ENCODE assay signal across 11 cellular contexts in genomic region chr10:71216363-71216695, GRCh38. TPM values are rescaled to one million over a fixed set of nuclear protein-coding genes. Genes with fewer than 3 reads are reported as not detected.
DNase-seq lines count a peak whose midpoint lies in the region; ATAC-seq, FAIRE-seq and TF ChIP-seq lines count a peak whose summit lies in the region.
"Had no signal": no experiment of that assay in that cellular context is flagged by ENCODE, and none has a peak within 500 bp of the region (broad histone marks: within the 10 kb centered on the region; RNA-seq: fewer than 3 reads in every experiment).

No MANE protein-coding gene starts in this region.

- intact Hi-C loops in left cardiac atrium (cut with DNase I): loop anchor here in 1 of 2 donors (10.0 kb wide), 1 partner anchor 152 kb away; no protein-coding TSS in a partner anchor
- intact Hi-C loops in dendritic cell treated with granulocyte-macrophage colony-stimulating factor and Interleukin-4, amounts not matched to agents 40 ng/mL and 50 ng/mL, for 4 days (cut with micrococcal nuclease): no loop called here
- intact Hi-C loops in uterus (cut with DNase I; ENCODE audit: low total_unique reads): loop anchor here (10.0 kb wide), 1 partner anchor 48 kb away; no protein-coding TSS in a partner anchor

- no peak for TF ChIP-seq POLR2A in uterus (IDR thresholded peaks at IDR 0.05)

- DNase-seq in right atrium auricular region (ENCODE audit: low spot score): no peak
- no peak for DNase-seq in left cardiac atrium
- DNase-seq in uterus: no peak
- DNase-seq in GM19239 (ENCODE audit: insufficient read length, low spot score): no peak
- no peak for DNase-seq in EL
- DNase-seq: GDM1, left colon had no signal

- TF ChIP-seq CTCF in right atrium auricular region (IDR thresholded peaks at IDR 0.05): no peak
- TF ChIP-seq CTCF in uterus (IDR thresholded peaks at IDR 0.05): no peak

- no peaks in the 10 kb centered on the region for H3K36me3 Mint-ChIP-seq in dendritic cell treated with granulocyte-macrophage colony-stimulating factor and Interleukin-4, amounts not matched to agents 40 ng/mL and 50 ng/mL, for 4 days (ENCODE audit: low read depth)

- no peak overlapping the region for H3K4me3 Mint-ChIP-seq in dendritic cell treated with granulocyte-macrophage colony-stimulating factor and Interleukin-4, amounts not matched to agents 40 ng/mL and 50 ng/mL, for 4 days

- H3K27me3 ChIP-seq in right atrium auricular region (no peaks in the 10 kb centered on the region), mucosa of stomach (ENCODE audit: control insufficient read depth, insufficient read depth, low read length) (peaks cover 8% of the 10 kb centered on the region), uterus (no peaks in the 10 kb centered on the region)

- FAIRE-seq in GM19239 (lab: Jason Lieb, UNC): no peak

- H3K27ac ChIP-seq in right atrium auricular region (peak overlapping the region; percentile 80 to 83), uterus (peak overlapping the region; percentile 33 to 76)
- H3K27ac ChIP-seq: suprapubic skin had no signal

- H3K9me3 ChIP-seq in right atrium auricular region (no peaks in the 10 kb centered on the region), mucosa of stomach (ENCODE audit: control insufficient read depth, low read length) (no peaks in the 10 kb centered on the region), uterus (no peaks in the 10 kb centered on the region)
- H3K9me3 ChIP-seq: suprapubic skin had no signal

- peak overlapping the region; percentile 85 for H3K9ac ChIP-seq in mucosa of stomach (ENCODE audit: low read length)

- ATAC-seq in left cardiac atrium: no peak
- ATAC-seq in GM21717 (IDR thresholded peaks at IDR 0.05; ENCODE audit: unreplicated experiment): no peak
- ATAC-seq: left colon had no signal

- peaks cover 46% of the 10 kb centered on the region for H3K4me1 Mint-ChIP-seq in dendritic cell treated with granulocyte-macrophage colony-stimulating factor and Interleukin-4, amounts not matched to agents 40 ng/mL and 50 ng/mL, for 4 days (ENCODE audit: low read depth)

- peaks cover 88% of the 10 kb centered on the region for H3K27me3 Mint-ChIP-seq in dendritic cell treated with granulocyte-macrophage colony-stimulating factor and Interleukin-4, amounts not matched to agents 40 ng/mL and 50 ng/mL, for 4 days

- H3K4me3 ChIP-seq in right atrium auricular region: peak overlapping the region in 1 of 2 donors; percentile 64
- H3K4me3 ChIP-seq in mucosa of stomach (ENCODE audit: low read length): peak overlapping the region; percentile 56
- no peak overlapping the region for H3K4me3 ChIP-seq in uterus

- no peaks in the 10 kb centered on the region for H3K36me3 ChIP-seq in right atrium auricular region
- H3K36me3 ChIP-seq in mucosa of stomach (ENCODE audit: control insufficient read depth, insufficient read depth, low read length): no peaks in the 10 kb centered on the region
- H3K36me3 ChIP-seq in uterus: no peaks in the 10 kb centered on the region
- H3K36me3 ChIP-seq: suprapubic skin had no signal

- peak overlapping the region; percentile 55 for H3K27ac Mint-ChIP-seq in dendritic cell treated with granulocyte-macrophage colony-stimulating factor and Interleukin-4, amounts not matched to agents 40 ng/mL and 50 ng/mL, for 4 days

- no peaks in the 10 kb centered on the region for H3K9me3 Mint-ChIP-seq in dendritic cell treated with granulocyte-macrophage colony-stimulating factor and Interleukin-4, amounts not matched to agents 40 ng/mL and 50 ng/mL, for 4 days

- H3K4me1 ChIP-seq in right atrium auricular region (peaks cover 0 to 80% of the 10 kb centered on the region in 2 donors), mucosa of stomach (ENCODE audit: control insufficient read depth, insufficient read depth, low read length) (peaks cover 39% of the 10 kb centered on the region), uterus (no peaks in the 10 kb centered on the region)

RNA-seq across cellular contexts. Expression of gene UNC5B, which starts 4.0 kb away (rescaled TPM):
- total RNA-seq in right atrium auricular region (10 to 100 TPM; 10.9 to 29.2 TPM), left cardiac atrium (10 to 100 TPM; 12.4 to 17.7 TPM), uterus (10 to 100 TPM in 3 of 4 donors, 1 to 10 TPM in 1; 5.3 to 26.6 (median 17.7) TPM)
